ENCODE assay signal across 8 cellular contexts in genomic region chr2:37832590-37833197, GRCh38.
DNase-seq lines count a peak whose midpoint lies in the region; TF ChIP-seq lines count a peak whose summit lies in the region.
"Had no signal": no experiment of that assay in that cellular context is flagged by ENCODE, and none has a peak within 500 bp of the region (broad histone marks: within the 10 kb centered on the region; RNA-seq: fewer than 3 reads in every experiment).

No MANE protein-coding gene starts in this region.

- no peak overlapping the region for H3K4me3 ChIP-seq in HL-60 (replicated peaks; ENCODE audit: insufficient read depth, low read length)
- H3K4me3 ChIP-seq: skin epidermis had no signal

- TF ChIP-seq CTCF in GM13977 (IDR thresholded peaks at IDR 0.05; ENCODE audit: extremely low read depth, insufficient read depth, missing control alignments), result peak; percentile 85
- peak; percentile 44 for TF ChIP-seq CTCF in HL-60 (IDR thresholded peaks at IDR 0.05; ENCODE audit: insufficient read depth, low read length)

- H3K27me3 ChIP-seq in HL-60 (ENCODE audit: insufficient read depth, poor library complexity, severe bottlenecking), result no peaks in the 10 kb centered on the region

- in situ Hi-C loops in GM13977 (cut with MboI; ENCODE audit: low pct_unique_long_range_greater_than_20kb, low sequenced_read_pairs, unreplicated experiment), result no loop called here

- H3K27ac ChIP-seq in HL-60 (replicated peaks), result peak overlapping the region; percentile 33

- DNase-seq in GM13977 (ENCODE audit: low spot score), result peak; percentile 65
- peak; percentile 54 to 88 for DNase-seq in HL-60 (ENCODE audit: low read depth in 1 of 2, low spot score in 1 of 2)
- peak; percentile 33 for DNase-seq in NCI-H82 treated with DMSO at 0.1 percent for 48 hours (lab: John Stamatoyannopoulos, UW; ENCODE audit: unreplicated experiment)
- peak; percentile 83 to 88 for DNase-seq in activated CD4-positive, alpha-beta T cell treated with anti-CD3 and anti-CD28 coated beads, Interleukin-2, amount 50 U/mL, for 4 hours
- DNase-seq in ecto neural progenitor cell (ENCODE audit: low spot score), result peak; percentile 80
- peak; percentile 94 for DNase-seq in medulla oblongata (ENCODE audit: extremely low spot score)
- peak; percentile 43 to 65 for DNase-seq in stimulated activated CD8-positive, alpha-beta memory T cell treated with anti-CD3 and anti-CD28 coated beads, Interleukin-15, amount 100 ng/mL, for 4 hours (ENCODE audit: low read depth in 2 of 2)

Comparison
In these comparisons a context has a peak if more than half of its experiments do, and no peak if none do; other contexts are left out.
1. DNase-seq: peak in every context shown above with its lines; median percentile 94 in medulla oblongata; 86 in activated CD4-positive, alpha-beta T cell treated with anti-CD3 and anti-CD28 coated beads, Interleukin-2, amount 50 U/mL, for 4 hours; 80 in ecto neural progenitor cell; 71 in HL-60; 65 in GM13977; 54 in stimulated activated CD8-positive, alpha-beta memory T cell treated with anti-CD3 and anti-CD28 coated beads, Interleukin-15, amount 100 ng/mL, for 4 hours; 33 in NCI-H82 treated with DMSO at 0.1 percent for 48 hours.